26 cellular contexts compared by ENCODE assay signal in genomic region chr1:198878566-198878965, GRCh38.
DNase-seq lines count a peak whose midpoint lies in the region; FAIRE-seq and TF ChIP-seq lines count a peak whose summit lies in the region.
"Had no signal": no experiment of that assay in that cellular context is flagged by ENCODE, and none has a peak within 500 bp of the region (broad histone marks: within the 10 kb centered on the region; RNA-seq: fewer than 3 reads in every experiment).

No MANE protein-coding gene starts in this region.

- 98% methylated on average over 2 of the region's 2 CpGs for WGBS in prostate gland

- peaks cover 44% of the 10 kb centered on the region for H3K4me1 Mint-ChIP-seq in Calu3 (ENCODE audit: low read depth, unreplicated experiment)
- H3K4me1 Mint-ChIP-seq in chondrocyte (ENCODE audit: low read depth), result peaks cover 59% of the 10 kb centered on the region
- H3K4me1 Mint-ChIP-seq: GM23338 had no signal

- H3K4me3 Mint-ChIP-seq in Calu3 (ENCODE audit: low read depth, unreplicated experiment), result no peak overlapping the region
- no peak overlapping the region for H3K4me3 Mint-ChIP-seq in chondrocyte (ENCODE audit: unreplicated experiment)
- H3K4me3 Mint-ChIP-seq: CD4-positive, CD25-positive, alpha-beta regulatory T cell; GM23338 had no signal

- peaks cover 47% of the 10 kb centered on the region for H3K36me3 Mint-ChIP-seq in Calu3 (ENCODE audit: insufficient read depth, unreplicated experiment)
- peaks cover 23% of the 10 kb centered on the region for H3K36me3 Mint-ChIP-seq in chondrocyte (ENCODE audit: low read depth)

- intact Hi-C loops in Calu3 (cut with micrococcal nuclease; ENCODE audit: unreplicated experiment) (no loop called here), prostate gland (cut with DNase I) (no loop called here)

- TF ChIP-seq POLR2A in prostate gland (IDR thresholded peaks at IDR 0.05), result no peak

- H3K9me3 Mint-ChIP-seq in Calu3 (ENCODE audit: low read depth, unreplicated experiment), result peaks cover 6% of the 10 kb centered on the region
- no peaks in the 10 kb centered on the region for H3K9me3 Mint-ChIP-seq in chondrocyte (ENCODE audit: low read depth)
- H3K9me3 Mint-ChIP-seq: GM23338 had no signal

- no peaks in the 10 kb centered on the region for H3K4me1 ChIP-seq in prostate gland (replicated peaks)

- TF ChIP-seq CTCF in Calu3 (IDR thresholded peaks at IDR 0.05; ENCODE audit: unreplicated experiment), result no peak
- TF ChIP-seq CTCF in D721Med (IDR thresholded peaks at IDR 0.05; ENCODE audit: insufficient read depth, missing control alignments), result no peak
- TF ChIP-seq CTCF in chondrocyte (IDR thresholded peaks at IDR 0.05), result no peak
- TF ChIP-seq CTCF in prostate gland (IDR thresholded peaks at IDR 0.05), result no peak

- BruUV-seq in Calu3 (replicated peaks; lab: Mats Ljungman, UMichigan), result no TSS peak

- no peaks in the 10 kb centered on the region for H3K36me3 ChIP-seq in prostate gland

- no peaks in the 10 kb centered on the region for H3K9me3 ChIP-seq in prostate gland
- H3K9me3 ChIP-seq: HAP-1, SJSA1 had no signal

- H3K4me3 ChIP-seq in prostate gland, result no peak overlapping the region
- H3K4me3 ChIP-seq: GM23338, HAP-1, SJSA1 had no signal

- CTCF ChIA-PET in Calu3 (lab: Charles Lee), result interaction anchor here (0.6 kb wide), 1 partner anchor 1134 kb away, joined by 4 read pairs; no protein-coding TSS in a partner anchor

- no peak for DNase-seq in Calu3
- no peak for DNase-seq in D721Med (ENCODE audit: insufficient read length, low spot score)
- DNase-seq in RPMI7951 (ENCODE audit: low read depth), result peak; percentile 74
- no peak for DNase-seq in chondrocyte (ENCODE audit: low spot score)
- DNase-seq in NCI-H345 (lab: John Stamatoyannopoulos, UW), result no peak
- no peak for DNase-seq in prostate gland (ENCODE audit: low spot score)
- no peak for DNase-seq in NOMO-1 treated with DMSO at 0.1 percent for 48 hours (lab: John Stamatoyannopoulos, UW; ENCODE audit: unreplicated experiment)
- DNase-seq: CD4-positive, CD25-positive, alpha-beta regulatory T cell; DMS 273 treated with DMSO at 0.1 percent for 48 hours; DMS79 treated with DMSO at 0.1 percent for 48 hours; KBM-7; NCI-H1105; NCI-H146; NCI-H2029; NCI-H2227 treated with DMSO at 0.1 percent for 48 hours; NCI-H510A treated with DMSO at 0.1 percent for 48 hours; NCI-H82; OCI-M1 had no signal

- H3K27me3 Mint-ChIP-seq in Calu3 (ENCODE audit: unreplicated experiment) (no peaks in the 10 kb centered on the region), chondrocyte (ENCODE audit: low read depth) (no peaks in the 10 kb centered on the region)

- FAIRE-seq in D721Med (lab: Jason Lieb, UNC), result peak; percentile 94
- FAIRE-seq: G401.6, GM12892, HepG2, RCC 7860 had no signal

- no peaks in the 10 kb centered on the region for H3K27me3 ChIP-seq in prostate gland (replicated peaks; ENCODE audit: insufficient read depth)
- H3K27me3 ChIP-seq: SJSA1 had no signal

- no peak overlapping the region for H3K27ac ChIP-seq in prostate gland
- H3K27ac ChIP-seq: HL-60, SJSA1 had no signal

- H3K27ac Mint-ChIP-seq in Calu3 (ENCODE audit: unreplicated experiment) (peak overlapping the region; percentile 99), chondrocyte (ENCODE audit: unreplicated experiment) (peak overlapping the region; percentile 95)
- H3K27ac Mint-ChIP-seq: GM23338 had no signal
